In genomic region chr1:179099891-179100290, GRCh38 we compare ENCODE assay signal across 18 cellular contexts. TPM values are rescaled to one million over a fixed set of nuclear protein-coding genes. Genes with fewer than 3 reads are reported as not detected.
DNase-seq lines count a peak whose midpoint lies in the region; ATAC-seq, FAIRE-seq and TF ChIP-seq lines count a peak whose summit lies in the region.
"Had no signal": no experiment of that assay in that cellular context is flagged by ENCODE, and none has a peak within 500 bp of the region (broad histone marks: within the 10 kb centered on the region; RNA-seq: fewer than 3 reads in every experiment).

No MANE protein-coding gene starts in this region.

- H3K4me2 ChIP-seq in IMR-90 (ENCODE audit: low read depth, low read length) = no peak overlapping the region
- H3K4me2 ChIP-seq in endothelial cell of umbilical vein (ENCODE audit: insufficient read depth, low read length) = no peak overlapping the region
- H3K4me2 ChIP-seq: A549 had no signal

- no peak overlapping the region for H3K18ac ChIP-seq in IMR-90 (ENCODE audit: low read depth, low read length)

- H2BK20ac ChIP-seq in IMR-90 (ENCODE audit: low read depth, low read length) = no peak overlapping the region

- intact Hi-C loops in IMR-90 (cut with micrococcal nuclease) = no loop called here
- intact Hi-C loops in endothelial cell of umbilical vein (cut with micrococcal nuclease) = no loop called here

- H3K27ac ChIP-seq in IMR-90 (ENCODE audit: insufficient read depth, low read length) (no peak overlapping the region), endothelial cell of umbilical vein (ENCODE audit: insufficient read depth, low read depth, low read length) (no peak overlapping the region), thymus (ENCODE audit: low read depth) (peak overlapping the region; percentile 18)
- H3K27ac ChIP-seq: 22Rv1, A549, C4-2B had no signal

- no peak overlapping the region for H3K4me3 Mint-ChIP-seq in activated CD8-positive, alpha-beta memory T cell treated with anti-CD3 and anti-CD28 coated beads, Interleukin-2, amount 10 ng/mL, durations not matched to agents 7 days and 5 days
- H3K4me3 Mint-ChIP-seq: CD4-positive, alpha-beta memory T cell had no signal

- H3K4me3 ChIP-seq in IMR-90 (ENCODE audit: insufficient read depth, low read depth, low read length) (no peak overlapping the region), endothelial cell of umbilical vein (replicated peaks in 1 of 3; ENCODE audit: insufficient read depth in 1 of 3, low read depth in 1 of 3, low read length in 3 of 3) (no peak overlapping the region), thymus (ENCODE audit: low read length) (no peak overlapping the region)
- H3K4me3 ChIP-seq: A549, GM12878 had no signal

- H2BK5ac ChIP-seq in IMR-90 (ENCODE audit: low read depth, low read length, poor library complexity, severe bottlenecking) = no peak overlapping the region

- H3K9me3 Mint-ChIP-seq in activated CD8-positive, alpha-beta memory T cell treated with anti-CD3 and anti-CD28 coated beads, Interleukin-2, amount 10 ng/mL, durations not matched to agents 7 days and 5 days (ENCODE audit: low read depth) = no peaks in the 10 kb centered on the region
- H3K9me3 Mint-ChIP-seq: CD4-positive, alpha-beta memory T cell had no signal

- CTCF ChIA-PET in activated CD8-positive, alpha-beta memory T cell treated with anti-CD3 and anti-CD28 coated beads, Interleukin-2, amount 10 ng/mL, durations not matched to agents 7 days and 5 days (lab: Charles Lee) = no interaction called here
- CTCF ChIA-PET in IMR-90 (lab: Yijun Ruan, JAX) (no interaction called here), endothelial cell of umbilical vein (lab: Charles Lee) (no interaction called here)

- H3K9me1 ChIP-seq in IMR-90 (ENCODE audit: insufficient read depth, low read length) = peaks cover 7% of the 10 kb centered on the region
- no peaks in the 10 kb centered on the region for H3K9me1 ChIP-seq in endothelial cell of umbilical vein (replicated peaks; ENCODE audit: control insufficient read depth, extremely low read depth, insufficient read depth, low read length)

- POLR2A ChIA-PET in IMR-90 (lab: Charles Lee; ENCODE audit: unreplicated experiment) (no interaction called here), endothelial cell of umbilical vein (lab: Charles Lee) (no interaction called here)

- H3K56ac ChIP-seq in IMR-90 (ENCODE audit: extremely low read depth, insufficient read depth, low read length) = no peak overlapping the region

- H3K4me1 ChIP-seq in IMR-90 (ENCODE audit: control insufficient read depth, insufficient read depth, low read length) (peaks cover 1% of the 10 kb centered on the region; the same call in 1 of the 2 replicates), endothelial cell of umbilical vein (ENCODE audit: control insufficient read depth, extremely low read depth, insufficient read depth, low read length) (no peaks in the 10 kb centered on the region), thymus (ENCODE audit: control insufficient read depth, insufficient read depth, low read length) (peaks cover 6% of the 10 kb centered on the region)
- H3K4me1 ChIP-seq: A549 had no signal

- H2AFZ ChIP-seq in IMR-90 (replicated peaks; ENCODE audit: low read length, poor library complexity) = no peak overlapping the region
- H2AFZ ChIP-seq in endothelial cell of umbilical vein (ENCODE audit: low read depth, low read length) = no peak overlapping the region

- no peaks in the 10 kb centered on the region for H3K4me1 Mint-ChIP-seq in activated CD8-positive, alpha-beta memory T cell treated with anti-CD3 and anti-CD28 coated beads, Interleukin-2, amount 10 ng/mL, durations not matched to agents 7 days and 5 days
- H3K4me1 Mint-ChIP-seq: CD4-positive, alpha-beta memory T cell had no signal

- TF ChIP-seq CTCF in IMR-90 (conservative IDR thresholded peaks at IDR 0.05; ENCODE audit: low read depth, low read length) (no peak), endothelial cell of umbilical vein (IDR thresholded peaks at IDR 0.05; ENCODE audit: extremely low read depth in 1 of 2, insufficient read depth in 1 of 2, low read depth in 1 of 2, low read length in 2 of 2) (no peak)

- no CpG with 5 or more reads among the region's 4 CpGs for WGBS in IMR-90 (ENCODE audit: extremely low coverage in 2 of 2, insufficient read length in 1 of 2), 2 experiments
- over 99% methylated on average over 4 of the region's 4 CpGs for WGBS in thymus

- H3K27me3 ChIP-seq in IMR-90 (ENCODE audit: control insufficient read depth, insufficient read depth, low read length) (no peaks in the 10 kb centered on the region), endothelial cell of umbilical vein (ENCODE audit: control insufficient read depth in 2 of 2, insufficient read depth in 2 of 2, low read length in 2 of 2) (no peaks in the 10 kb centered on the region), thymus (ENCODE audit: control insufficient read depth, insufficient read depth) (no peaks in the 10 kb centered on the region)

- no peak for FAIRE-seq in endothelial cell of umbilical vein (lab: Jason Lieb, UNC)
- FAIRE-seq: A549, GM12878 had no signal

- H3K27ac Mint-ChIP-seq in activated CD8-positive, alpha-beta memory T cell treated with anti-CD3 and anti-CD28 coated beads, Interleukin-2, amount 10 ng/mL, durations not matched to agents 7 days and 5 days = no peak overlapping the region

- peaks cover 37% of the 10 kb centered on the region for H3K79me2 ChIP-seq in endothelial cell of umbilical vein (ENCODE audit: control insufficient read depth, insufficient read depth, low read length)

- H3K9me3 ChIP-seq in IMR-90 (ENCODE audit: control insufficient read depth, insufficient read depth, low read length) = no peaks in the 10 kb centered on the region
- H3K9me3 ChIP-seq in endothelial cell of umbilical vein (replicated peaks; ENCODE audit: control insufficient read depth, insufficient read depth, low read length) = no peaks in the 10 kb centered on the region
- H3K9me3 ChIP-seq in thymus (ENCODE audit: control insufficient read depth) = no peaks in the 10 kb centered on the region
- H3K9me3 ChIP-seq: A549 had no signal

- no peak overlapping the region for H2BK120ac ChIP-seq in IMR-90 (ENCODE audit: low read depth, low read length)

- no peak overlapping the region for H2AK5ac ChIP-seq in IMR-90 (ENCODE audit: low read depth, low read length)

- no peak for ATAC-seq in activated CD8-positive, alpha-beta memory T cell treated with anti-CD3 and anti-CD28 coated beads, Interleukin-2, amount 10 ng/mL, durations not matched to agents 7 days and 5 days
- no peak for ATAC-seq in IMR-90 (ENCODE audit: low read depth)
- ATAC-seq in HG03196 (IDR thresholded peaks at IDR 0.05; ENCODE audit: unreplicated experiment) = no peak
- ATAC-seq: A549, GM12878 had no signal

- peaks cover 3% of the 10 kb centered on the region for H3K36me3 Mint-ChIP-seq in activated CD8-positive, alpha-beta memory T cell treated with anti-CD3 and anti-CD28 coated beads, Interleukin-2, amount 10 ng/mL, durations not matched to agents 7 days and 5 days

- in situ Hi-C loops in IMR-90 (cut with MboI; ENCODE audit: low sequenced_read_pairs) = no loop called here

- H3K27me3 Mint-ChIP-seq in activated CD8-positive, alpha-beta memory T cell treated with anti-CD3 and anti-CD28 coated beads, Interleukin-2, amount 10 ng/mL, durations not matched to agents 7 days and 5 days = no peaks in the 10 kb centered on the region
- H3K27me3 Mint-ChIP-seq: CD4-positive, alpha-beta memory T cell had no signal

- DNase-seq in activated CD8-positive, alpha-beta memory T cell treated with anti-CD3 and anti-CD28 coated beads, Interleukin-2, amount 50 U/mL, for 48 hours = peak; percentile 25
- no peak for DNase-seq in activated CD8-positive, alpha-beta memory T cell treated with anti-CD3 and anti-CD28 coated beads, Interleukin-2, amount 10 ng/mL, durations not matched to agents 7 days and 5 days
- no peak for DNase-seq in IMR-90
- DNase-seq in endothelial cell of umbilical vein (ENCODE audit: low read depth, low spot score) = no peak
- DNase-seq in midbrain (lab: John Stamatoyannopoulos, UW) = no peak
- no peak for DNase-seq in NCI-H2196 (lab: John Stamatoyannopoulos, UW; ENCODE audit: unreplicated experiment)
- DNase-seq: AML-193; Calu3; CD4-positive, alpha-beta memory T cell; DND-41; EL; HCEC 1CT had no signal

- TF ChIP-seq RAD21 in IMR-90 (IDR thresholded peaks at IDR 0.05; ENCODE audit: low read length) = no peak

- no TSS peak for BruUV-seq in IMR-90 (replicated peaks; lab: Mats Ljungman, UMichigan)
- no TSS peak for BruUV-seq in endothelial cell of umbilical vein (replicated peaks; lab: Mats Ljungman, UMichigan)

- no peak overlapping the region for H3K14ac ChIP-seq in IMR-90 (replicated peaks; ENCODE audit: low read depth, low read length)

- H4K20me1 ChIP-seq in IMR-90 (ENCODE audit: insufficient read depth, low read length) (peaks cover 11% of the 10 kb centered on the region; the same call in 1 of the 2 replicates), endothelial cell of umbilical vein (replicated peaks; ENCODE audit: control insufficient read depth, extremely low read depth, insufficient read depth, low read length) (peaks cover 4% of the 10 kb centered on the region)

- no peak overlapping the region for H4K91ac ChIP-seq in IMR-90 (ENCODE audit: insufficient read depth, low read depth, low read length)

- dilution Hi-C loops in IMR-90 (cut with HindIII; ENCODE audit: low sequenced_read_pairs, unreplicated experiment) (no loop called here), endothelial cell of umbilical vein (cut with MboI; ENCODE audit: extremely low pct_ligation_motif_present, low sequenced_read_pairs) (no loop called here)

- peaks cover 26 to 69% of the 10 kb centered on the region in 2 experiments for H3K79me1 ChIP-seq in IMR-90 (ENCODE audit: low read depth in 1 of 2, low read length in 2 of 2)

- H3K23ac ChIP-seq in IMR-90 (ENCODE audit: low read depth, low read length) = no peak overlapping the region

- no peak overlapping the region for H3K4ac ChIP-seq in IMR-90 (ENCODE audit: low read depth, low read length)

- H3K9ac ChIP-seq in IMR-90 (ENCODE audit: low read depth, low read length) (no peak overlapping the region), endothelial cell of umbilical vein (replicated peaks; ENCODE audit: extremely low read depth, insufficient read depth, low read length) (no peak overlapping the region)

- no peak overlapping the region for H2BK15ac ChIP-seq in IMR-90 (ENCODE audit: low read depth, low read length)

- TF ChIP-seq POLR2A in IMR-90 (IDR thresholded peaks at IDR 0.05; ENCODE audit: low read depth, low read length) = no peak
- no peak for TF ChIP-seq POLR2A in endothelial cell of umbilical vein (IDR thresholded peaks at IDR 0.05; ENCODE audit: low read depth, low read length)

- H2AK9ac ChIP-seq in IMR-90 (replicated peaks; ENCODE audit: low read depth, low read length, poor library complexity) = peak overlapping the region; percentile 11

- H4K8ac ChIP-seq in IMR-90 (ENCODE audit: low read depth in 2 of 2, low read length in 2 of 2) = no peak overlapping the region

- no peak overlapping the region for H4K5ac ChIP-seq in IMR-90 (ENCODE audit: low read depth, low read length)

- H3K36me3 ChIP-seq in IMR-90 (ENCODE audit: control insufficient read depth, insufficient read depth, low read length) (peaks cover 34% of the 10 kb centered on the region), endothelial cell of umbilical vein (ENCODE audit: control insufficient read depth in 2 of 2, extremely low read depth in 1 of 2, insufficient read depth in 2 of 2, low read length in 2 of 2) (peaks cover 35 to 45% of the 10 kb centered on the region in 2 experiments), thymus (ENCODE audit: control insufficient read depth, insufficient read depth) (peaks cover 22% of the 10 kb centered on the region)

RNA-seq across cellular contexts. Expression of gene TOR3A, which starts 18.0 kb away (rescaled TPM):
- 10 to 100 TPM; 52.4 to 56.1 TPM for total RNA-seq in activated CD8-positive, alpha-beta memory T cell treated with anti-CD3 and anti-CD28 coated beads, Interleukin-2, amount 10 ng/mL, durations not matched to agents 7 days and 5 days
- total RNA-seq in IMR-90 (2012; rRNA removed) (11.9 and 16.8 TPM in 2 replicates), endothelial cell of umbilical vein (16.7 and 22.4 TPM in 2 replicates)
- polyA plus RNA-seq in IMR-90 (2012; rRNA removed) (22.2 and 22.7 TPM in 2 replicates), endothelial cell of umbilical vein (14.9 and 24.1 TPM in 2 replicates), thymus (28.0 TPM)
- 23.9 and 24.0 TPM in 2 replicates for polyA plus RNA-seq in IMR-90 (2012; cell fraction: cytosol; rRNA removed)
- 17.2 and 26.3 TPM in 2 replicates for polyA plus RNA-seq in IMR-90 (2012; cell fraction: nucleus; rRNA removed; ENCODE audit: low replicate concordance)
- polyA plus RNA-seq in endothelial cell of umbilical vein (2011; cell fraction: cytosol; rRNA removed) = 21.2 and 21.7 TPM in 2 replicates
- 20.0 and 20.3 TPM in 2 replicates for polyA plus RNA-seq in endothelial cell of umbilical vein (2011; cell fraction: nucleus; rRNA removed)
- 12.7 and 13.1 TPM in 2 replicates for polyA plus RNA-seq in endothelial cell of umbilical vein (2012)
- polyA minus RNA-seq in endothelial cell of umbilical vein = 34.2 and 34.9 TPM in 2 replicates
- polyA minus RNA-seq in endothelial cell of umbilical vein (2011; cell fraction: cytosol; rRNA and poly(A)+ RNA removed) = 36.0 TPM
- 8.1 and 9.1 TPM in 2 replicates for polyA minus RNA-seq in endothelial cell of umbilical vein (2011; cell fraction: nucleus; rRNA and poly(A)+ RNA removed)
